ENCODE assay signal across 8 cellular contexts in genomic region chr19:56105090-56105701, GRCh38. TPM values are rescaled to one million over a fixed set of nuclear protein-coding genes. Genes with fewer than 3 reads are reported as not detected.
DNase-seq lines count a peak whose midpoint lies in the region; ATAC-seq and TF ChIP-seq lines count a peak whose summit lies in the region.

No MANE protein-coding gene starts in this region.

- ATAC-seq in left colon (peak; percentile 74), GM18520 (IDR thresholded peaks at IDR 0.05; ENCODE audit: unreplicated experiment) (no peak)

- peak; percentile 48 for TF ChIP-seq CTCF in coronary artery (IDR thresholded peaks at IDR 0.05)

- intact Hi-C loops in left colon (cut with DNase I, micrococcal nuclease), result no loop called here

- DNase-seq in COR-L47 (lab: John Stamatoyannopoulos, UW) (peak; percentile 84), NAMALWA (ENCODE audit: low spot score) (peak; percentile 47), coronary artery (ENCODE audit: low spot score) (peak; percentile 85), left colon (peak; percentile 89 to 90), NK-92 (lab: John Stamatoyannopoulos, UW; ENCODE audit: unreplicated experiment) (no peak)
- peak; percentile 37 for DNase-seq in activated CD4-positive, alpha-beta T cell treated with anti-CD3 and anti-CD28 coated beads for 1 hour
- DNase-seq in stimulated activated CD4-positive, alpha-beta T cell treated with anti-CD3 and anti-CD28 coated beads, Interleukin-1b, Interleukin-23, amount 100 ng/mL, for 48 hours, result peak; percentile 42

- peak overlapping the region; percentile 47 for H3K4me3 ChIP-seq in coronary artery

- peak overlapping the region; percentile 57 to 74 for H3K27ac ChIP-seq in coronary artery

RNA-seq across cellular contexts. Expression of gene ZNF787, which starts 15.9 kb away (rescaled TPM):
- 10 to 100 TPM; 56.6 to 59.9 TPM for total RNA-seq in left colon

RNA-seq across cellular contexts. Expression of gene ZNF444, which starts 35.9 kb away (rescaled TPM):
- total RNA-seq in left colon, result 10 to 100 TPM; 24.8 to 29.5 TPM
